10 cellular contexts compared by ENCODE assay signal in the genomic region with DNA sequence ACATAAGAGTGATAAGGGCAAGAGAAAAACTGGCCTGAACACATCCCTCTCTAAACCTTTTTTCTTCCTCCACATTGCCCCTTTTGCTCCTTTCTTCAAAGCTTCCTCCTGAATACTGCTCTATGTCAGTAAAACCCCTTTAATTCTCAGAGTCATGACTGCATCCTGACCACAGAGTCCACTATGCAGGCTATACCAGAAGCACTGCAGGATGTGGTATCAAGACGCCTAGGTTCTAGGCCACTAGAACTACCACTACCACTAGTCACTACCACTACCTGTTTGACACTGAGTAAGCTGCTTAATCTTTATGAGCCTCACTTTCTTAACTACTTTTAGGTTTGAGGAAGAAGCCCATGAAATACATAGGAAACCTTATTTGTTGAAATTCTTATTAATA. TPM values are rescaled to one million over a fixed set of nuclear protein-coding genes. Genes with fewer than 3 reads are reported as not detected.
DNase-seq lines count a peak whose midpoint lies in the region; ATAC-seq and TF ChIP-seq lines count a peak whose summit lies in the region.
"Had no signal": no experiment of that assay in that cellular context is flagged by ENCODE, and none has a peak within 500 bp of the region (broad histone marks: within the 10 kb centered on the region; RNA-seq: fewer than 3 reads in every experiment).

No MANE protein-coding gene starts in this region.

- no peak overlapping the region for H3K4me3 ChIP-seq in dorsolateral prefrontal cortex

- no peak for TF ChIP-seq CTCF in brain (conservative IDR thresholded peaks at IDR 0.05)
- TF ChIP-seq CTCF in dorsolateral prefrontal cortex (IDR thresholded peaks at IDR 0.05 in 54 of 56, conservative IDR thresholded peaks at IDR 0.05 in 2 of 56; ENCODE audit: low read depth in 1 of 56, partially characterized antibody in 56 of 56), result no peak

- intact Hi-C loops in dorsolateral prefrontal cortex (cut with DNase I), result no loop called here

- no peak for DNase-seq in SHP77 treated with DMSO at 0.1 percent for 48 hours (lab: John Stamatoyannopoulos, UW)
- no peak for DNase-seq in dorsolateral prefrontal cortex
- DNase-seq in DMS153 treated with DMSO at 0.1 percent for 48 hours (lab: John Stamatoyannopoulos, UW; ENCODE audit: unreplicated experiment), result no peak
- DNase-seq: EL, retina had no signal

- no peaks in the 10 kb centered on the region for H3K9me3 Mint-ChIP-seq in brain

- ATAC-seq in GM18498 (IDR thresholded peaks at IDR 0.05; ENCODE audit: unreplicated experiment), result peak; percentile 89
- ATAC-seq in GM19455 (IDR thresholded peaks at IDR 0.05; ENCODE audit: unreplicated experiment), result peak; percentile 78
- ATAC-seq in HG03159 (IDR thresholded peaks at IDR 0.05; ENCODE audit: unreplicated experiment), result peak; percentile 85
- ATAC-seq in SK-N-SH treated with all-trans-retinoic acid at 6 μM for 48 hours, result no peak

- no peaks in the 10 kb centered on the region for H3K36me3 Mint-ChIP-seq in brain

- H3K27me3 Mint-ChIP-seq in brain, result no peaks in the 10 kb centered on the region

- peaks cover 0 to 67% (median 9%) of the 10 kb centered on the region in 45 donors for H3K27me3 ChIP-seq in dorsolateral prefrontal cortex

- no peak overlapping the region for H3K27ac ChIP-seq in dorsolateral prefrontal cortex

- H3K4me3 Mint-ChIP-seq in brain, result no peak overlapping the region

- H3K27ac Mint-ChIP-seq in brain, result peak overlapping the region in 4 of 5 experiments; percentile 23 to 35 (median 28)

- H3K4me1 Mint-ChIP-seq in brain, result peaks cover 80% of the 10 kb centered on the region

TF ChIP-seq in SK-N-SH treated with all-trans-retinoic acid at 6 μM for 48 hours, 23 proteins besides CTCF, POLR2A, EP300 and RAD21:
- TF ChIP-seq OSR1 (CRISPR knock-in tag; IDR thresholded peaks at IDR 0.05), result no peak

RNA-seq across cellular contexts. Expression of a gene that starts 38.7 kb away (rescaled TPM):
- polyA plus RNA-seq in brain (ENCODE audit: insufficient read depth, low read depth, low replicate concordance), result 26.0 TPM
- 100 to 1,000 TPM in 117 of 120 experiments, 10 to 100 TPM in 3; 64.0 to 264 (median 181) TPM for total RNA-seq in dorsolateral prefrontal cortex
